ENCODE assay signal across 8 cellular contexts in genomic region chr12:103965590-103966407, GRCh38. TPM values are rescaled to one million over a fixed set of nuclear protein-coding genes. Genes with fewer than 3 reads are reported as not detected.
DNase-seq lines count a peak whose midpoint lies in the region; ATAC-seq lines count a peak whose summit lies in the region.

TDG (plus strand) TSS chr12:103965872; CDS start chr12:103966038, 166 bp downstream.

- H3K27me3 ChIP-seq in effector memory CD4-positive, alpha-beta T cell (replicated peaks; ENCODE audit: control insufficient read depth, insufficient read depth, low read length, poor library complexity, severe bottlenecking), result no peaks in the 10 kb centered on the region

- CTCF ChIA-PET in activated CD8-positive, alpha-beta memory T cell treated with anti-CD3 and anti-CD28 coated beads for 36 hours (lab: Charles Lee), result interaction anchor here (0.8 to 2.2 kb wide), 6 partner anchors 9 to 144 kb away, joined by 3 to 12 read pairs (median 6); partner anchors contain the start of gene HSP90B1

- peak within 1 kb of the TSS; percentile 64 for H3K4me3 ChIP-seq in effector memory CD4-positive, alpha-beta T cell (ENCODE audit: insufficient read depth, low read depth, low read length, poor library complexity, severe bottlenecking)

- ATAC-seq in GM19468 (IDR thresholded peaks at IDR 0.05; ENCODE audit: extremely low read depth, unreplicated experiment), result peak; percentile 80

- H3K36me3 ChIP-seq in effector memory CD4-positive, alpha-beta T cell (ENCODE audit: control insufficient read depth, insufficient read depth, low read length), result no peaks in the 10 kb centered on the region

- peaks cover 19% of the 10 kb centered on the region for H3K4me1 ChIP-seq in effector memory CD4-positive, alpha-beta T cell (ENCODE audit: control insufficient read depth, insufficient read depth, low read length, poor library complexity, severe bottlenecking)

- peak within 1 kb of the TSS; percentile 86 for H3K27ac ChIP-seq in effector memory CD4-positive, alpha-beta T cell (ENCODE audit: insufficient read depth, low read length, poor library complexity, severe bottlenecking)

- POLR2A ChIA-PET in activated CD8-positive, alpha-beta memory T cell treated with anti-CD3 and anti-CD28 coated beads for 36 hours (lab: Charles Lee), result interaction anchor here (1.1 to 3.3 kb wide), 5 partner anchors 9 to 173 kb away, joined by 3 to 40 read pairs (median 8); partner anchors contain the start of genes HSP90B1, NFYB and NT5DC3

- DNase-seq in CMK (ENCODE audit: low read depth), result peak; percentile 88
- peak; percentile 93 for DNase-seq in HS-5 (ENCODE audit: low read depth)
- DNase-seq in NK-92 treated with Interleukin-12 subunit alpha and Interleukin-12 subunit beta, amount 100 ng/mL, for 24 hours (lab: John Stamatoyannopoulos, UW), result peak; percentile 92
- DNase-seq in effector memory CD4-positive, alpha-beta T cell, result peak; percentile 95 to 97 (median 96)
- DNase-seq in medulla oblongata (ENCODE audit: extremely low spot score), result peak; percentile 99
- DNase-seq in stimulated activated CD8-positive, alpha-beta memory T cell treated with anti-CD3 and anti-CD28 coated beads, Interleukin-12 subunit alpha, Interleukin-12 subunit beta, amount 100 ng/mL, for 1 hour (ENCODE audit: low read depth), result peak; percentile 94

- H3K9me3 ChIP-seq in effector memory CD4-positive, alpha-beta T cell (ENCODE audit: control insufficient read depth, low read length), result no peaks in the 10 kb centered on the region

RNA-seq across cellular contexts. Expression of gene TDG, which starts in this region (rescaled TPM):
- 10 to 100 TPM; 48.0 to 53.8 TPM for total RNA-seq in activated CD8-positive, alpha-beta memory T cell treated with anti-CD3 and anti-CD28 coated beads for 36 hours

Comparison
In these comparisons a context has a peak if more than half of its experiments do, and no peak if none do; other contexts are left out.
1. Peak in every context shown above with its lines: DNase-seq, ATAC-seq, H3K4me3 ChIP-seq and H3K27ac ChIP-seq.